1 cellular context compared by ENCODE assay signal in genomic region chr21:44510508-44511218, GRCh38.
A peak's percentile ranks its signal among the peaks of the same experiment; 100 is the strongest.
TF ChIP-seq lines count a peak whose summit lies in the region.

No MANE protein-coding gene starts in this region.

TF ChIP-seq in HepG2, 621 proteins besides CTCF, POLR2A, EP300 and RAD21 (continued from another document and continues in another):
- no peak for TF ChIP-seq STAT6 (CRISPR knock-in tag; IDR thresholded peaks at IDR 0.05; ENCODE audit: borderline replicate concordance)
- TF ChIP-seq SUZ12 (IDR thresholded peaks at IDR 0.05; ENCODE audit: low read depth, low read length), result no peak
- no peak for TF ChIP-seq ZNF207 (IDR thresholded peaks at IDR 0.05; ENCODE audit: borderline replicate concordance)
- no peak for TF ChIP-seq ZNF121 (CRISPR knock-in tag; IDR thresholded peaks at IDR 0.05)
- TF ChIP-seq ZBTB37 (CRISPR knock-in tag; IDR thresholded peaks at IDR 0.05), result no peak
- TF ChIP-seq HNF4A (CRISPR knock-in tag; IDR thresholded peaks at IDR 0.05), result peak; percentile 34; the same call in 1 of the 2 replicates
- no peak for TF ChIP-seq ZNF343 (CRISPR knock-in tag; IDR thresholded peaks at IDR 0.05)
- no peak for TF ChIP-seq NFYB (CRISPR knock-in tag; IDR thresholded peaks at IDR 0.05)
- no peak for TF ChIP-seq ZNF878 (CRISPR knock-in tag; IDR thresholded peaks at IDR 0.05)
- TF ChIP-seq JARID2 (CRISPR knock-in tag; IDR thresholded peaks at IDR 0.05; ENCODE audit: insufficient replicate concordance), result no peak
- no peak for TF ChIP-seq CENPBD1 (CRISPR knock-in tag; IDR thresholded peaks at IDR 0.05; ENCODE audit: borderline replicate concordance, low read depth)
- 0 out of 2 replicates have a peak, but pooled peaks have one; percentile 44 for TF ChIP-seq ZNF639 (CRISPR knock-in tag; conservative IDR thresholded peaks at IDR 0.05)
- peak; percentile 78; the same call in 1 of the 2 replicates for TF ChIP-seq KDM3A (CRISPR knock-in tag; IDR thresholded peaks at IDR 0.05; ENCODE audit: low read depth)
- TF ChIP-seq CBX1 (IDR thresholded peaks at IDR 0.05; ENCODE audit: low read depth), result no peak
- TF ChIP-seq ZNF317 (CRISPR knock-in tag; IDR thresholded peaks at IDR 0.05), result peak; percentile 48; the same call in 1 of the 2 replicates
- TF ChIP-seq NFE2L1 (CRISPR knock-in tag; IDR thresholded peaks at IDR 0.05; ENCODE audit: borderline replicate concordance), result no peak
- TF ChIP-seq ZNF12 (CRISPR knock-in tag; IDR thresholded peaks at IDR 0.05), result no peak
- TF ChIP-seq ZNF225 (CRISPR knock-in tag; IDR thresholded peaks at IDR 0.05), result peak; percentile 43; the same call in 1 of the 2 replicates
- TF ChIP-seq IKZF5 (CRISPR knock-in tag; IDR thresholded peaks at IDR 0.05), result no peak; the same call in 1 of the 2 replicates
- peak; percentile 50 for TF ChIP-seq RBM39 (IDR thresholded peaks at IDR 0.05; ENCODE audit: low read depth, low read length, poor library complexity, severe bottlenecking)
- TF ChIP-seq ZNF558 (CRISPR knock-in tag; IDR thresholded peaks at IDR 0.05; ENCODE audit: borderline replicate concordance), result no peak
- TF ChIP-seq AKNA (CRISPR knock-in tag; IDR thresholded peaks at IDR 0.05; ENCODE audit: borderline replicate concordance), result no peak
- TF ChIP-seq NONO (IDR thresholded peaks at IDR 0.05), result no peak
- TF ChIP-seq NONO (CRISPR knock-in tag; conservative IDR thresholded peaks at IDR 0.05), result peak; percentile 78
- no peak for TF ChIP-seq ZNF670 (CRISPR knock-in tag; IDR thresholded peaks at IDR 0.05; ENCODE audit: borderline replicate concordance)
- no peak for TF ChIP-seq HOXA5 (CRISPR knock-in tag; IDR thresholded peaks at IDR 0.05)
- TF ChIP-seq FOXP4 (CRISPR knock-in tag; IDR thresholded peaks at IDR 0.05), result 0 out of 2 replicates have a peak, but pooled peaks have one; percentile 13
- TF ChIP-seq SIN3A (IDR thresholded peaks at IDR 0.05; ENCODE audit: borderline replicate concordance, low read depth, low read length), result no peak
- TF ChIP-seq ZSCAN9 (CRISPR knock-in tag; IDR thresholded peaks at IDR 0.05; ENCODE audit: borderline replicate concordance), result no peak
- no peak for TF ChIP-seq ZNF772 (CRISPR knock-in tag; IDR thresholded peaks at IDR 0.05)
- TF ChIP-seq ATF1 (CRISPR knock-in tag; IDR thresholded peaks at IDR 0.05), result no peak
- TF ChIP-seq ZNF44 (CRISPR knock-in tag; IDR thresholded peaks at IDR 0.05), result no peak
- TF ChIP-seq ZHX1 (CRISPR knock-in tag; IDR thresholded peaks at IDR 0.05; ENCODE audit: low read depth), result no peak
- TF ChIP-seq ZC3H13 (CRISPR knock-in tag; IDR thresholded peaks at IDR 0.05), result no peak; the same call in 1 of the 2 replicates
- TF ChIP-seq ZNF646 (CRISPR knock-in tag; IDR thresholded peaks at IDR 0.05), result 0 out of 2 replicates have a peak, but pooled peaks have one; percentile 42
